ENCODE assay signal across 10 cellular contexts in the genomic region with DNA sequence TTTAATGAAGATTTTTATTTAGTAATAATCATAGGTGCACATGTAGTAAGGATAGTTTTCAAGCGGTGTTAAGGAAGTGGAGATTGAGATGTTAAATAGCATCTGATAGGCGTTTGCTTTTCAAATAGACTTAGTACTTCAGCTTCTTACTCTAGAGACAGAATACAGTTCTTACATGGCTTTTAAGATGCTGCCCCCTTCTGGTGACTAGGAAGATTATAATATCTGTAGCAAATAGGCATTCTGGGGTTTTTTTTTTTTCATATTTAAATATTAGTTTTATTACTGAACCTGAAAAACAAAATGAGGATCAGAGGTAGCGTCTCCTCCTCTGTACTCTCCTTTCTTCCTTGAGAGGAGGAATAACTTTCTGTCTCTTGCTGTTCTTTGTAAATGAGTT.
DNase-seq lines count a peak whose midpoint lies in the region; ATAC-seq and TF ChIP-seq lines count a peak whose summit lies in the region.
"Had no signal": no experiment of that assay in that cellular context is flagged by ENCODE, and none has a peak within 500 bp of the region (broad histone marks: within the 10 kb centered on the region; RNA-seq: fewer than 3 reads in every experiment).

No MANE protein-coding gene starts in this region.

- DNase-seq in DND-41 = no peak
- peak; percentile 86 for DNase-seq in MM.1S
- peak in 1 of 2 experiments; percentile 82 for DNase-seq in PC-9
- no peak for DNase-seq in endothelial cell (ENCODE audit: low spot score)
- peak; percentile 57 for DNase-seq in middle frontal gyrus (ENCODE audit: extremely low spot score, low spot score)
- DNase-seq in T-helper 9 cell = no peak

- H3K27ac Mint-ChIP-seq in endothelial cell (ENCODE audit: unreplicated experiment) = no peak overlapping the region
- H3K27ac Mint-ChIP-seq: IgD-negative memory B cell, memory B cell had no signal

- H3K9me3 ChIP-seq in DND-41 (ENCODE audit: insufficient read depth, low read length, severe bottlenecking) = no peaks in the 10 kb centered on the region
- no peaks in the 10 kb centered on the region for H3K9me3 ChIP-seq in MM.1S (replicated peaks; ENCODE audit: insufficient read depth, low read length)
- H3K9me3 ChIP-seq in PC-9 (ENCODE audit: insufficient read depth, low read depth) = no peaks in the 10 kb centered on the region

- POLR2A ChIA-PET in PC-9 (lab: Charles Lee; ENCODE audit: unreplicated experiment) = interaction anchor here (0.5 to 0.8 kb wide), 4 partner anchors 152 to 528 kb away, joined by 4 to 20 read pairs (median 9); no protein-coding TSS in a partner anchor

- H3K4me3 ChIP-seq in DND-41 (ENCODE audit: low read depth in 1 of 2, low read length in 2 of 2) = no peak overlapping the region
- no peak overlapping the region for H3K4me3 ChIP-seq in MM.1S (ENCODE audit: low read length)
- H3K4me3 ChIP-seq in PC-9 = no peak overlapping the region

- H3K27me3 ChIP-seq in DND-41 (ENCODE audit: insufficient read depth, low read length, poor library complexity) = no peaks in the 10 kb centered on the region
- H3K27me3 ChIP-seq in MM.1S (replicated peaks; ENCODE audit: insufficient read depth, low read length) = no peaks in the 10 kb centered on the region
- H3K27me3 ChIP-seq in PC-9 (ENCODE audit: insufficient read depth, low read depth) = no peaks in the 10 kb centered on the region

- peaks cover 2% of the 10 kb centered on the region for H3K4me1 Mint-ChIP-seq in endothelial cell (ENCODE audit: unreplicated experiment)
- H3K4me1 Mint-ChIP-seq: IgD-negative memory B cell, memory B cell had no signal

- H3K36me3 ChIP-seq in DND-41 (ENCODE audit: insufficient read depth, low read length) (no peaks in the 10 kb centered on the region), MM.1S (replicated peaks; ENCODE audit: insufficient read depth, low read length) (no peaks in the 10 kb centered on the region), PC-9 (ENCODE audit: low read depth) (no peaks in the 10 kb centered on the region)

- intact Hi-C loops in PC-9 (cut with micrococcal nuclease; ENCODE audit: unreplicated experiment) = loop anchor here (1.0 to 10.0 kb wide), 7 partner anchors 41 to 1039 kb away; no protein-coding TSS in a partner anchor

- H3K36me3 Mint-ChIP-seq in endothelial cell (ENCODE audit: low read depth, unreplicated experiment) = no peaks in the 10 kb centered on the region
- H3K36me3 Mint-ChIP-seq: IgD-negative memory B cell, memory B cell had no signal

- TF ChIP-seq CTCF in DND-41 (IDR thresholded peaks at IDR 0.05; ENCODE audit: borderline replicate concordance, extremely low read depth, low read length, poor library complexity, severe bottlenecking) (peak; percentile 65), MM.1S (IDR thresholded peaks at IDR 0.05; ENCODE audit: low read length) (peak; percentile 48), PC-9 (conservative IDR thresholded peaks at IDR 0.05) (peak; percentile 96), endothelial cell (IDR thresholded peaks at IDR 0.05; ENCODE audit: unreplicated experiment) (peak; percentile 77)

- no peaks in the 10 kb centered on the region for H3K9me3 Mint-ChIP-seq in endothelial cell (ENCODE audit: unreplicated experiment)
- H3K9me3 Mint-ChIP-seq: memory B cell had no signal

- H3K9ac ChIP-seq in DND-41 (ENCODE audit: low read depth, low read length) = no peak overlapping the region
- no peak overlapping the region for H3K9ac ChIP-seq in MM.1S (ENCODE audit: low read length)

- H3K27ac ChIP-seq in DND-41 (ENCODE audit: low read length) (no peak overlapping the region), MM.1S (ENCODE audit: low read length) (peak overlapping the region; percentile 10; the same call in 1 of the 2 replicates), PC-9 (no peak overlapping the region)

- ATAC-seq in DND-41 (ENCODE audit: insufficient read depth, low read depth) (peak; percentile 58; the same call in 1 of the 3 replicates), GM18498 (IDR thresholded peaks at IDR 0.05; ENCODE audit: unreplicated experiment) (no peak), GM18858 (IDR thresholded peaks at IDR 0.05; ENCODE audit: unreplicated experiment) (no peak)

- CTCF ChIA-PET in PC-9 (lab: Charles Lee) = interaction anchor here (0.5 to 1.5 kb wide), 19 partner anchors 23 to 1168 kb away, joined by 3 to 19 read pairs (median 4); no protein-coding TSS in a partner anchor

- H4K20me1 ChIP-seq in DND-41 (ENCODE audit: insufficient read depth, low read length) = no peaks in the 10 kb centered on the region
- no peaks in the 10 kb centered on the region for H4K20me1 ChIP-seq in MM.1S (ENCODE audit: insufficient read depth, low read length)
- peaks cover 44% of the 10 kb centered on the region for H4K20me1 ChIP-seq in PC-9 (ENCODE audit: insufficient read depth)

- H2AFZ ChIP-seq in DND-41 (ENCODE audit: low read depth, low read length) = no peak overlapping the region
- no peak overlapping the region for H2AFZ ChIP-seq in MM.1S (ENCODE audit: low read length)
- H2AFZ ChIP-seq in PC-9 = no peak overlapping the region

- H3K4me1 ChIP-seq in DND-41 (ENCODE audit: insufficient read depth, low read length) (no peaks in the 10 kb centered on the region), MM.1S (ENCODE audit: low read length) (peaks cover 21% of the 10 kb centered on the region), PC-9 (replicated peaks; ENCODE audit: insufficient read depth) (no peaks in the 10 kb centered on the region)

- no peaks in the 10 kb centered on the region for H3K79me2 ChIP-seq in DND-41 (ENCODE audit: insufficient read depth, low read length)
- peaks cover 77% of the 10 kb centered on the region for H3K79me2 ChIP-seq in MM.1S (ENCODE audit: low read length)
- H3K79me2 ChIP-seq in PC-9 (ENCODE audit: low read depth) = peaks cover 81% of the 10 kb centered on the region

- no TSS peak for BruUV-seq in PC-9 (replicated peaks; lab: Mats Ljungman, UMichigan)

- no peaks in the 10 kb centered on the region for H3K9me2 ChIP-seq in MM.1S (replicated peaks; ENCODE audit: insufficient read depth, low read length)
- H3K9me2 ChIP-seq in PC-9 (ENCODE audit: insufficient read depth) = no peaks in the 10 kb centered on the region

- H3F3A ChIP-seq in MM.1S (ENCODE audit: insufficient read depth, low read length) = no peaks in the 10 kb centered on the region; the same call in none of the 2 replicates
- peaks cover 12% of the 10 kb centered on the region; the same call in 1 of the 2 replicates for H3F3A ChIP-seq in PC-9 (ENCODE audit: insufficient read depth, low read depth)

- H3K27me3 Mint-ChIP-seq in endothelial cell (ENCODE audit: unreplicated experiment) = peaks cover 6% of the 10 kb centered on the region

- H3K4me3 Mint-ChIP-seq in endothelial cell (ENCODE audit: unreplicated experiment) = no peak overlapping the region
- H3K4me3 Mint-ChIP-seq: IgD-negative memory B cell, memory B cell had no signal

- H3K4me2 ChIP-seq in DND-41 (ENCODE audit: insufficient read depth, low read length) = no peak overlapping the region
- no peak overlapping the region for H3K4me2 ChIP-seq in MM.1S (ENCODE audit: low read depth, low read length)
- H3K4me2 ChIP-seq in PC-9 = peak overlapping the region; percentile 2; the same call in 1 of the 2 replicates

Comparison
In these comparisons a context has a peak if more than half of its experiments do, and no peak if none do; other contexts are left out.
1. DNase-seq: peak in MM.1S (single experiment) and middle frontal gyrus (single experiment); none in DND-41 (single experiment), endothelial cell (single experiment) and T-helper 9 cell (single experiment).
2. Peak in every context shown above with its lines, with median percentiles within 50 percentile points of each other: CTCF ChIP-seq.